8 cellular contexts compared by ENCODE assay signal in the genomic region with DNA sequence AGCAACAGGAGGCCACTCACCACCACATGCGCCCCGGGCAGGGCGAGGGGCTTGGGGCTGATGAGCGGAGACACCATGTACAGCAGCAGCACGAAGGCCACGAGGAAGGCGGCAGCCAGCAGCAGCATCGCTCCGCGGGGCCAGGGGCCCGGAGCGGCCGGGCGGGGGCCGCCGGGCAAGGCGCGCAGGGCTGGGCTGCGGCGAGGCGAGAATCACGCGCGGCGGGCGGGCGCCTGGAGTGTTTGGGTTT. TPM values are rescaled to one million over a fixed set of nuclear protein-coding genes. Genes with fewer than 3 reads are reported as not detected.
DNase-seq lines count a peak whose midpoint lies in the region; ATAC-seq and TF ChIP-seq lines count a peak whose summit lies in the region.

Gene KDSR (minus strand): TSS at position 216 of the 250 bp plus-strand sequence. CDS start 88 bp downstream, at position 128.

- H3K4me1 Mint-ChIP-seq in activated naive CD4-positive, alpha-beta T cell treated with anti-CD3 and anti-CD28 coated beads for 36 hours (ENCODE audit: low read depth), result peaks cover 26% of the 10 kb centered on the region
- H3K4me1 Mint-ChIP-seq in type B pancreatic cell (ENCODE audit: unreplicated experiment), result peaks cover 13% of the 10 kb centered on the region

- peaks cover 15% of the 10 kb centered on the region for H3K9me3 Mint-ChIP-seq in activated naive CD4-positive, alpha-beta T cell treated with anti-CD3 and anti-CD28 coated beads for 36 hours
- no peaks in the 10 kb centered on the region for H3K9me3 Mint-ChIP-seq in type B pancreatic cell

- intact Hi-C loops in activated naive CD4-positive, alpha-beta T cell treated with anti-CD3 and anti-CD28 coated beads for 36 hours (cut with micrococcal nuclease), result loop anchor here (1.0 to 10.0 kb wide), 14 partner anchors 12 to 1180 kb away; partner anchors contain the start of genes PHLPP1, PIGN, RELCH and SERPINB8

- peak within 1 kb of the TSS; percentile 84 for H3K4me3 Mint-ChIP-seq in activated naive CD4-positive, alpha-beta T cell treated with anti-CD3 and anti-CD28 coated beads for 36 hours
- H3K4me3 Mint-ChIP-seq in type B pancreatic cell, result peak within 1 kb of the TSS; percentile 99

- peak within 1 kb of the TSS; percentile 79 for H3K27ac Mint-ChIP-seq in activated naive CD4-positive, alpha-beta T cell treated with anti-CD3 and anti-CD28 coated beads for 36 hours
- peak within 1 kb of the TSS; percentile 92 for H3K27ac Mint-ChIP-seq in type B pancreatic cell

- TF ChIP-seq CTCF in type B pancreatic cell (conservative IDR thresholded peaks at IDR 0.05), result no peak

- no peak for DNase-seq in activated naive CD4-positive, alpha-beta T cell treated with anti-CD3 and anti-CD28 coated beads for 36 hours
- DNase-seq in activated naive CD4-positive, alpha-beta T cell treated with anti-CD3 and anti-CD28 coated beads, Interleukin-2, amount 50 U/mL, for 16 hours, result no peak
- DNase-seq in cerebellum (ENCODE audit: low spot score) (no peak), lung microvascular endothelial cell (ENCODE audit: low read depth in 2 of 2) (no peak), type B pancreatic cell (ENCODE audit: extremely low spot score, unreplicated experiment) (no peak), NCI-H2107 (lab: John Stamatoyannopoulos, UW) (no peak), iPS-NIHi7 (ENCODE audit: extremely low spot score) (no peak)

- ATAC-seq in HG03175 (IDR thresholded peaks at IDR 0.05; ENCODE audit: unreplicated experiment), result no peak

- CTCF ChIA-PET in activated naive CD4-positive, alpha-beta T cell treated with anti-CD3 and anti-CD28 coated beads for 36 hours (lab: Charles Lee), result interaction anchor here (1.2 kb wide), 1 partner anchor 244 kb away, joined by 3 read pairs; no protein-coding TSS in a partner anchor

- peaks cover 28% of the 10 kb centered on the region for H3K36me3 Mint-ChIP-seq in activated naive CD4-positive, alpha-beta T cell treated with anti-CD3 and anti-CD28 coated beads for 36 hours (ENCODE audit: low read depth)
- H3K36me3 Mint-ChIP-seq in type B pancreatic cell, result peaks cover 16% of the 10 kb centered on the region

- H3K27me3 Mint-ChIP-seq in activated naive CD4-positive, alpha-beta T cell treated with anti-CD3 and anti-CD28 coated beads for 36 hours (ENCODE audit: low read depth), result no peaks in the 10 kb centered on the region
- H3K27me3 Mint-ChIP-seq in type B pancreatic cell, result no peaks in the 10 kb centered on the region

RNA-seq across cellular contexts. Expression of gene KDSR, which starts in this region (rescaled TPM):
- total RNA-seq in activated naive CD4-positive, alpha-beta T cell treated with anti-CD3 and anti-CD28 coated beads for 36 hours, result 10 to 100 TPM; 75.2 to 81.5 TPM
- 18.9 TPM for total RNA-seq in cerebellum
- total RNA-seq in lung microvascular endothelial cell, result 10.7 and 17.7 TPM in 2 replicates
- total RNA-seq in type B pancreatic cell (ENCODE audit: low replicate concordance), result 50.2 and 52.7 TPM in 2 replicates
